In the genomic region with DNA sequence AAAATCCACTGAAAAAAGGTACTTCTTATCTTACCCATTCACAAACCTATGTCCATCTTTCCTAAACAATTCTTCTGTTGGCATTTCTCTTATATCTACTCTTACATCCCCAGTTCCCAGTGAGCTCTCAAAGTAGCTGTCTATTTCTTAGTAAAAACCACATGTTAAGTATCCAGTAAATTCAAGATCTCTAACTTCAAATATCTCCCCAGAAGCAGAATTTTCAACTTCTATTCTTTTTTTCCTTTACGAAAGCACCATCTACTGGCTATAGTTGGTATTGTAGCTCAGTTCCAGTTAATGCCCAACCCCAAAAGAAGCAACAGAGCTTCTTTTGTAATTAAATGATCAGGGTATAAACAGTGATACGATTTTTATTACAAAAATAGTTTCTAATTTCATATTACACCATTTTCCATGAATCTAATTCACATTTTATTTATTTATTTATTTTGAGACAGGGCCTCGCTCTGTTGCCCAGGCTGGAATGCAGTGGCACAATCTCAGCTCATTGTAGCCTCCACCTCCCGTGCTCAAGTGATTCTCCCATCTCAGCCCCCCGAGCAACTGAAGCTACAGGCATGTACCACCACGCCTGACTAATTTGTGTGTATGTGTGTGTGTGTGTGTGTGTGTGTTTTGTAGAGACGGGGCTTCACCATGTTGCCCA, we compare ENCODE assay signal across 8 cellular contexts. TPM values are rescaled to one million over a fixed set of nuclear protein-coding genes. Genes with fewer than 3 reads are reported as not detected.
DNase-seq lines count a peak whose midpoint lies in the region; ATAC-seq and TF ChIP-seq lines count a peak whose summit lies in the region.

No MANE protein-coding gene starts in this region.

- peak; percentile 64 for TF ChIP-seq CTCF in GM13977 (IDR thresholded peaks at IDR 0.05; ENCODE audit: extremely low read depth, insufficient read depth, missing control alignments)
- peak; percentile 44 to 81 (median 59) for TF ChIP-seq CTCF in breast epithelium (IDR thresholded peaks at IDR 0.05)

- H3K27ac ChIP-seq in breast epithelium (no peak overlapping the region), aorta (ENCODE audit: low read depth in 1 of 2, low read length in 2 of 2) (no peak overlapping the region)

- H3K9me3 ChIP-seq in breast epithelium (no peaks in the 10 kb centered on the region), aorta (ENCODE audit: control insufficient read depth, low read length) (no peaks in the 10 kb centered on the region)

- H3K4me3 ChIP-seq in breast epithelium: no peak overlapping the region
- no peak overlapping the region for H3K4me3 ChIP-seq in aorta (ENCODE audit: low read length in 2 of 2)

- H3K27me3 ChIP-seq in breast epithelium (no peaks in the 10 kb centered on the region), aorta (ENCODE audit: control insufficient read depth in 1 of 2, insufficient read depth in 2 of 2, low read length in 1 of 2) (no peaks in the 10 kb centered on the region)

- DNase-seq in AG20443 (ENCODE audit: low spot score): peak; percentile 48
- peak; percentile 57 for DNase-seq in GM13977 (ENCODE audit: low spot score)
- peak; percentile 43 for DNase-seq in NCI-H774 (lab: John Stamatoyannopoulos, UW)
- DNase-seq in breast epithelium (ENCODE audit: low spot score in 2 of 2): no peak
- no peak for DNase-seq in left colon
- DNase-seq in aorta: no peak

- WGBS in aorta, 2 donors: 36 to 37% methylated on average over 7 of the region's 7 CpGs

- in situ Hi-C loops in GM13977 (cut with MboI; ENCODE audit: low pct_unique_long_range_greater_than_20kb, low sequenced_read_pairs, unreplicated experiment): loop anchor here (10.0 kb wide), 1 partner anchor 124 kb away; no protein-coding TSS in a partner anchor

- no peaks in the 10 kb centered on the region for H3K36me3 ChIP-seq in breast epithelium
- H3K36me3 ChIP-seq in aorta (ENCODE audit: control insufficient read depth in 1 of 2, insufficient read depth in 2 of 2, low read length in 1 of 2): no peaks in the 10 kb centered on the region

- ATAC-seq in left colon: peak; percentile 69
- ATAC-seq in aorta (ENCODE audit: low FRiP score): peak; percentile 74
- ATAC-seq in GM19328 (IDR thresholded peaks at IDR 0.05; ENCODE audit: unreplicated experiment): no peak
- no peak for ATAC-seq in HG03342 (IDR thresholded peaks at IDR 0.05; ENCODE audit: unreplicated experiment)

- no peak for TF ChIP-seq POLR2A in breast epithelium (IDR thresholded peaks at IDR 0.05)

- H3K4me1 ChIP-seq in breast epithelium (no peaks in the 10 kb centered on the region), aorta (ENCODE audit: control insufficient read depth in 1 of 2, insufficient read depth in 2 of 2, low read length in 2 of 2) (no peaks in the 10 kb centered on the region)

- intact Hi-C loops in breast epithelium (cut with DNase I; ENCODE audit: low total_unique reads) (no loop called here), left colon (cut with DNase I, micrococcal nuclease) (loop anchor here in 1 of 2 donors (5.0 kb wide), 1 partner anchor 132 kb away; no protein-coding TSS in a partner anchor), aorta (cut with DNase I) (loop anchor here (2.0 to 10.0 kb wide), 4 partner anchors 127 to 314 kb away; no protein-coding TSS in a partner anchor)

RNA-seq across cellular contexts. Expression of gene HRH4, which starts 28.5 kb away (rescaled TPM):
- total RNA-seq in breast epithelium: under 1 TPM in 2 of 3 donors, not detected in 1; 0.16 to 0.29 TPM
- under 1 TPM; 0.11 to 0.12 TPM for total RNA-seq in left colon
- under 1 TPM; 0.10 to 0.15 TPM for total RNA-seq in aorta
- polyA plus RNA-seq in aorta: under 1 TPM in 1 of 2 donors, not detected in 1; 0.03 TPM

Comparison
In these comparisons a context has a peak if more than half of its experiments do, and no peak if none do; other contexts are left out.
1. DNase-seq: peak in AG20443 (single experiment), GM13977 (single experiment) and NCI-H774 (single experiment); none in breast epithelium (0 of 2), left colon (0 of 2) and aorta (0 of 2).
2. ATAC-seq: peak in left colon (single experiment) and aorta (single experiment); none in GM19328 (single experiment) and HG03342 (single experiment).